ENCODE assay signal across 12 cellular contexts in genomic region chr11:10805741-10806140, GRCh38. TPM values are rescaled to one million over a fixed set of nuclear protein-coding genes. Genes with fewer than 3 reads are reported as not detected.
A peak's percentile ranks its signal among the peaks of the same experiment; 100 is the strongest.
DNase-seq lines count a peak whose midpoint lies in the region; ATAC-seq, FAIRE-seq and TF ChIP-seq lines count a peak whose summit lies in the region.
"Had no signal": no experiment of that assay in that cellular context is flagged by ENCODE, and none has a peak within 500 bp of the region (broad histone marks: within the 10 kb centered on the region; RNA-seq: fewer than 3 reads in every experiment).

No MANE protein-coding gene starts in this region.

- H3K9me3 Mint-ChIP-seq in HFFc6 (no peaks in the 10 kb centered on the region), astrocyte (ENCODE audit: unreplicated experiment) (no peaks in the 10 kb centered on the region), naive B cell (no peaks in the 10 kb centered on the region)

- H3K4me1 Mint-ChIP-seq in HFFc6 (ENCODE audit: low read depth) = peaks cover 67% of the 10 kb centered on the region
- H3K4me1 Mint-ChIP-seq in astrocyte (ENCODE audit: low read depth, unreplicated experiment) = peaks cover 37% of the 10 kb centered on the region
- peaks cover 30 to 54% (median 36%) of the 10 kb centered on the region in 3 donors for H3K4me1 Mint-ChIP-seq in naive B cell

- H3K36me3 ChIP-seq in astrocyte (ENCODE audit: insufficient read depth, low read length) (peaks cover 64% of the 10 kb centered on the region), MG63 (peaks cover 75% of the 10 kb centered on the region), spleen (peaks cover 12 to 66% (median 62%) of the 10 kb centered on the region in 6 donors)

- 51 to 79% (median 62%) methylated on average over 8 of the region's 8 CpGs for WGBS in spleen, 5 donors

- no peak for FAIRE-seq in astrocyte (lab: Jason Lieb, UNC)

- H3K4me3 ChIP-seq in AG10803 (ENCODE audit: low read length) = peak overlapping the region; percentile 2
- peak overlapping the region; percentile 96 for H3K4me3 ChIP-seq in astrocyte (ENCODE audit: insufficient read depth, low read depth, low read length)
- H3K4me3 ChIP-seq in MG63 = no peak overlapping the region; the same call in 1 of the 2 replicates
- peak overlapping the region in 3 of 8 donors; percentile 81 to 98 (median 96) for H3K4me3 ChIP-seq in spleen

- no peak for ATAC-seq in naive B cell (ENCODE audit: low read depth in 2 of 2)
- no peak for ATAC-seq in GM18861 (IDR thresholded peaks at IDR 0.05; ENCODE audit: unreplicated experiment)
- ATAC-seq in left colon = no peak

- H3K4me1 ChIP-seq in astrocyte (ENCODE audit: insufficient read depth, low read length) (peaks cover 24% of the 10 kb centered on the region), spleen (peaks cover 40 to 85% (median 63%) of the 10 kb centered on the region in 6 donors)

- H4K20me1 ChIP-seq in astrocyte (ENCODE audit: insufficient read depth, low read length) = peaks cover 76% of the 10 kb centered on the region

- no peak for DNase-seq in AG10803 (ENCODE audit: low read depth)
- no peak for DNase-seq in HFFc6
- DNase-seq in astrocyte (ENCODE audit: low read depth) = no peak
- no peak for DNase-seq in naive B cell
- DNase-seq in MG63 = no peak
- DNase-seq in spleen = no peak
- DNase-seq in left colon = no peak
- DNase-seq: hippocampal formation, NCI-H1436 had no signal

- no peak overlapping the region for H3K27ac ChIP-seq in astrocyte (ENCODE audit: low read depth, low read length)
- H3K27ac ChIP-seq in spleen = peak overlapping the region in 4 of 8 donors; percentile 0 to 100 (median 13)
- H3K27ac ChIP-seq: parathyroid adenoma had no signal

- intact Hi-C loops in spleen (cut with DNase I; ENCODE audit: low total_unique reads) = loop anchor here (5.0 to 10.0 kb wide), 2 partner anchors 47 to 51 kb away; partner anchors contain the start of gene CTR9
- intact Hi-C loops in left colon (cut with DNase I, micrococcal nuclease) = no loop called here

- H3K27ac Mint-ChIP-seq in HFFc6 (peak overlapping the region; percentile 68), astrocyte (ENCODE audit: unreplicated experiment) (peak overlapping the region; percentile 5), naive B cell (peak overlapping the region in 4 of 6 donors; percentile 34 to 97 (median 78))

- H3K9ac ChIP-seq in astrocyte (ENCODE audit: low read length) = peak overlapping the region; percentile 99
- H3K9ac ChIP-seq: parathyroid adenoma had no signal

- peaks cover 11% of the 10 kb centered on the region for H3K27me3 Mint-ChIP-seq in HFFc6 (ENCODE audit: insufficient read depth)
- no peaks in the 10 kb centered on the region for H3K27me3 Mint-ChIP-seq in astrocyte (ENCODE audit: low read depth, unreplicated experiment)
- H3K27me3 Mint-ChIP-seq in naive B cell = no peaks in the 10 kb centered on the region

- H3K27me3 ChIP-seq in astrocyte (ENCODE audit: insufficient read depth, low read length) (no peaks in the 10 kb centered on the region), MG63 (no peaks in the 10 kb centered on the region), spleen (replicated peaks in 1 of 7) (no peaks in the 10 kb centered on the region)

- H3K4me2 ChIP-seq in astrocyte (ENCODE audit: low read length) = peak overlapping the region; percentile 94

- no peak overlapping the region for H2AFZ ChIP-seq in astrocyte (ENCODE audit: low read depth, low read length)
- H2AFZ ChIP-seq: parathyroid adenoma had no signal

- H3K9me3 ChIP-seq in astrocyte (ENCODE audit: insufficient read depth, low read depth, low read length) (no peaks in the 10 kb centered on the region), MG63 (no peaks in the 10 kb centered on the region), spleen (no peaks in the 10 kb centered on the region)
- H3K9me3 ChIP-seq: HAP-1 had no signal

- H3K36me3 Mint-ChIP-seq in HFFc6 (ENCODE audit: low read depth) = peaks cover 53% of the 10 kb centered on the region
- H3K36me3 Mint-ChIP-seq in astrocyte (ENCODE audit: low read depth, unreplicated experiment) = peaks cover 46% of the 10 kb centered on the region
- H3K36me3 Mint-ChIP-seq in naive B cell = peaks cover 30 to 44% of the 10 kb centered on the region in 2 donors

- TF ChIP-seq CTCF in AG10803 (conservative IDR thresholded peaks at IDR 0.05; ENCODE audit: low read length) = no peak
- no peak for TF ChIP-seq CTCF in HFFc6 (IDR thresholded peaks at IDR 0.05)
- TF ChIP-seq CTCF in astrocyte (IDR thresholded peaks at IDR 0.05; ENCODE audit: insufficient read depth, low read depth, low read length) = no peak
- TF ChIP-seq CTCF in spleen (IDR thresholded peaks at IDR 0.05 in 8 of 11, conservative IDR thresholded peaks at IDR 0.05 in 3 of 11) = no peak

- TF ChIP-seq POLR2A in spleen (IDR thresholded peaks at IDR 0.05) = no peak

- H3K4me3 Mint-ChIP-seq in HFFc6 (peak overlapping the region; percentile 98), astrocyte (ENCODE audit: unreplicated experiment) (peak overlapping the region; percentile 97), naive B cell (peak overlapping the region in 5 of 8 donors; percentile 5 to 98 (median 32))

- peaks cover 78% of the 10 kb centered on the region for H3K79me2 ChIP-seq in astrocyte (ENCODE audit: insufficient read depth, low read length)

RNA-seq across cellular contexts. Expression of gene EIF4G2, which starts 3.0 kb away (rescaled TPM):
- total RNA-seq in HFFc6 (2021; fragmentation: NEBNext Ultra II Directional; extraction: Animal tissue kit (Norgen Biotek cat#: 25700)) = 1,000 to 10,000 TPM; 1,163 to 1,334 (median 1,242) TPM
- 1,309 and 1,364 TPM in 2 replicates for total RNA-seq in astrocyte
- polyA plus RNA-seq in naive B cell (ENCODE audit: low read depth in 6 of 6) = 100 to 1,000 TPM; 536 to 677 (median 589) TPM
- total RNA-seq in MG63 (2014; rRNA removed; shearing (Covaris generic); ENCODE audit: low replicate concordance) = 831 and 1,059 TPM in 2 replicates
- 100 to 1,000 TPM; 444 to 712 (median 622) TPM for total RNA-seq in spleen
- 100 to 1,000 TPM; 178 to 264 (median 218) TPM for polyA plus RNA-seq in spleen
- 100 to 1,000 TPM; 726 to 854 TPM for total RNA-seq in left colon

RNA-seq across cellular contexts. Expression of gene ZBED5, which starts 52.1 kb away (rescaled TPM):
- total RNA-seq in HFFc6 (2021; fragmentation: NEBNext Ultra II Directional; extraction: Animal tissue kit (Norgen Biotek cat#: 25700)) = 10 to 100 TPM; 24.0 to 29.0 (median 26.4) TPM
- total RNA-seq in astrocyte (32.9 and 35.1 TPM in 2 replicates), spleen (10 to 100 TPM; 54.8 to 83.8 (median 66.9) TPM), left colon (10 to 100 TPM; 36.9 to 37.5 TPM)
- polyA plus RNA-seq in naive B cell (ENCODE audit: low read depth in 6 of 6) (10 to 100 TPM; 17.1 to 46.3 (median 35.0) TPM), spleen (10 to 100 TPM; 43.5 to 70.1 (median 46.7) TPM)
- 13.9 and 43.3 TPM in 2 replicates for total RNA-seq in MG63 (2014; rRNA removed; shearing (Covaris generic); ENCODE audit: low replicate concordance)

RNA-seq across cellular contexts. Expression of gene CTR9, which starts 54.7 kb away (rescaled TPM):
- total RNA-seq in HFFc6 (2021; fragmentation: NEBNext Ultra II Directional; extraction: Animal tissue kit (Norgen Biotek cat#: 25700)) = 10 to 100 TPM; 38.5 to 49.9 (median 44.2) TPM
- total RNA-seq in astrocyte = 29.3 and 36.0 TPM in 2 replicates
- polyA plus RNA-seq in naive B cell (ENCODE audit: low read depth in 6 of 6) = 10 to 100 TPM; 29.0 to 67.9 (median 59.0) TPM
- 7.6 and 7.8 TPM in 2 replicates for total RNA-seq in MG63 (2014; rRNA removed; shearing (Covaris generic); ENCODE audit: low replicate concordance)
- 10 to 100 TPM; 31.1 to 44.4 (median 36.0) TPM for total RNA-seq in spleen
- 10 to 100 TPM; 13.8 to 17.6 (median 14.0) TPM for polyA plus RNA-seq in spleen
- total RNA-seq in left colon = 10 to 100 TPM; 26.9 to 35.0 TPM

Comparison
In these comparisons a context has a peak if more than half of its experiments do, and no peak if none do; other contexts are left out.
1. H3K27ac Mint-ChIP-seq: peak in every context shown above with its lines; median percentile 78 in naive B cell; 68 in HFFc6; 5 in astrocyte.
2. H3K4me3 Mint-ChIP-seq: peak in every context shown above with its lines; median percentile 98 in HFFc6; 97 in astrocyte; 32 in naive B cell.